In genomic region chr3:179907784-179908482, GRCh38 we compare ENCODE assay signal across 25 cellular contexts.
"Had no signal": no experiment of that assay in that cellular context is flagged by ENCODE, and none has a peak within 500 bp of the region (broad histone marks: within the 10 kb centered on the region; RNA-seq: fewer than 3 reads in every experiment).

No MANE protein-coding gene starts in this region.

- FAIRE-seq: small intestine had no signal

- H3K4me1 ChIP-seq: right lobe of liver, sigmoid colon, thyroid gland, tibial nerve, upper lobe of right lung, uterus had no signal

- ATAC-seq: naive thymus-derived CD8-positive, alpha-beta T cell; natural killer cell treated with Interleukin-12 subunit alpha and Interleukin-12 subunit beta and Interleukin-15 and Interleukin-18, amount 100 ng/mL, for 72 hours; right cardiac atrium; right lobe of liver; stimulated activated effector memory CD8-positive, alpha-beta T cell treated with anti-CD3 and anti-CD28 coated beads, Interleukin-12 subunit alpha, Interleukin-12 subunit beta, amount 100 ng/mL, for 72 hours; stimulated activated naive B cell treated with anti-CD40 and anti-IgM and Interleukin-4, amounts not matched to agents 10 μg/mL and 1 μg/mL and 100 μg/mL, for 72 hours; upper lobe of right lung had no signal

- H3K4me3 ChIP-seq: right lobe of liver, sigmoid colon, stomach, thoracic aorta, thyroid gland, tibial nerve, upper lobe of right lung, uterus had no signal

- H3K27ac ChIP-seq: neutrophil, parathyroid adenoma, right lobe of liver, sigmoid colon, stomach, thoracic aorta, thyroid gland, tibial nerve, upper lobe of right lung, uterus had no signal

- DNase-seq: naive B cell; naive thymus-derived CD8-positive, alpha-beta T cell; nephron progenitor cell; nucleus accumbens; posterior cingulate gyrus; right cardiac atrium; right lobe of liver; sigmoid colon; small intestine; stimulated activated CD4-positive, alpha-beta T cell treated with anti-CD3 and anti-CD28 coated beads, Interleukin-15, amount 100 ng/mL, for 24 hours; stimulated activated CD4-positive, alpha-beta T cell treated with anti-CD3 and anti-CD28 coated beads, Interleukin-2, amount 100 ng/mL, for 24 hours; stimulated activated CD4-positive, alpha-beta T cell treated with anti-CD3 and anti-CD28 coated beads, Interleukin-2, amount 100 ng/mL, for 48 hours; stimulated activated CD4-positive, alpha-beta T cell treated with anti-CD3 and anti-CD28 coated beads, Interleukin-4, amount 100 ng/mL, for 24 hours; stimulated activated naive B cell treated with anti-CD40 and anti-IgM and Interleukin-4, amounts not matched to agents 10 μg/mL and 1 μg/mL and 100 μg/mL, for 72 hours; stimulated activated naive CD4-positive, alpha-beta T cell treated with Interleukin-2 at 50 U/mL for 16 hours; stomach; thyroid gland; upper lobe of right lung; uterus had no signal

- H3K27me3 ChIP-seq: neutrophil, right lobe of liver, sigmoid colon, stomach, thyroid gland, tibial nerve, upper lobe of right lung, uterus had no signal

- H3K9me3 ChIP-seq: neutrophil, right lobe of liver, sigmoid colon, stomach, thoracic aorta, thyroid gland, tibial nerve, upper lobe of right lung, uterus had no signal

- H3K36me3 ChIP-seq: neutrophil, right lobe of liver, sigmoid colon, stomach, thoracic aorta, thyroid gland, tibial nerve, upper lobe of right lung, uterus had no signal
